Comparison of ENCODE assay signal across 11 cellular contexts in the genomic region with DNA sequence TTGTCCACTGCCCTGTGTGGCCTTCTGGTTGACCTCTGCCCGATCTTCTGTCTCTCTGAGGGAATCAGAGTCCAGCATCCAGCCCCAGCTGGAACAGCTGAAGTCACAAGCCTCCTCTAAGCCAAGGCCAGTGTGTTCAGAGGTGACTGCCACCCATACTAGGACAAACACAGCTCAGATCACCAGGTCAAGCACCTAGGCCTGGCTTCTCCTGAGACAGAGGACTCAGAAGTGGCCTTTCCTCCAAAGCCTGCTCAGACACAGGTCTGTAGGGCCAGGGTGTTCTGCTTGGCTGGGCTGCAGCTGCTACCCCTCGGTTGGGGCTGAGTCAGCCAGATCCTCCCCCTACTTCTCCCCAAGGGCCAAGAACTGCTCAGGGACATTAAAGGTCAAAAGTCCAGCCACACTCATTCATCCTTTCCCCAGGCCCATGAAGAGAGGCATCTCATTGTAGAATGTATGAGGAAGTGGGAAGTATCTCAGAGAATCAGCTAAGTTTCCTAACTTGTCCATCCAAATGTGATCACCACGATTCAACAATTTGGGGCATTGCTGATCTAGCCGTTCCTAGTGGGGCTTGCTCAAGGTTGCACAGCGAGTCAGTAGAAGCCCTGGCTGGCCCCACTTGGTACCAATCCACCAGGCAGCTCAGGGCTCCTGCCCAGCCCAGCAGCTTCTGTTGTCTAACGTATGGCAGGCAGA. TPM values are rescaled to one million over a fixed set of nuclear protein-coding genes. Genes with fewer than 3 reads are reported as not detected.
DNase-seq lines count a peak whose midpoint lies in the region; ATAC-seq and TF ChIP-seq lines count a peak whose summit lies in the region.
"Had no signal": no experiment of that assay in that cellular context is flagged by ENCODE, and none has a peak within 500 bp of the region (broad histone marks: within the 10 kb centered on the region; RNA-seq: fewer than 3 reads in every experiment).

No MANE protein-coding gene starts in this region.

- H3K9me3 ChIP-seq in Caco-2 (no peaks in the 10 kb centered on the region), endodermal cell (ENCODE audit: control insufficient read depth, low read length) (no peaks in the 10 kb centered on the region), mucosa of descending colon (no peaks in the 10 kb centered on the region), uterus (no peaks in the 10 kb centered on the region), stomach (no peaks in the 10 kb centered on the region)

- H3K27ac ChIP-seq in endodermal cell (ENCODE audit: low read depth, low read length) = peak overlapping the region; percentile 53
- H3K27ac ChIP-seq in uterus = no peak overlapping the region
- H3K27ac ChIP-seq in stomach = no peak overlapping the region

- 89 to 91% methylated on average over 6 of the region's 6 CpGs for WGBS in endodermal cell (ENCODE audit: insufficient coverage in 1 of 2, insufficient read length in 1 of 2), 2 experiments
- whole genome bisulfite sequencing in stomach, 5 donors = 51 to 69% (median 67%) methylated on average over 6 of the region's 6 CpGs

- peak overlapping the region; percentile 9 for H3K4me3 Mint-ChIP-seq in Caco-2 (ENCODE audit: unreplicated experiment)
- H3K4me3 Mint-ChIP-seq in endodermal cell = no peak overlapping the region

- H3K9me3 Mint-ChIP-seq in Caco-2 (ENCODE audit: unreplicated experiment) = no peaks in the 10 kb centered on the region
- H3K9me3 Mint-ChIP-seq in endodermal cell = no peaks in the 10 kb centered on the region

- H3K27me3 Mint-ChIP-seq in Caco-2 (ENCODE audit: insufficient read depth, unreplicated experiment) (no peaks in the 10 kb centered on the region), endodermal cell (ENCODE audit: insufficient read depth) (no peaks in the 10 kb centered on the region)

- H3K4me3 ChIP-seq in Caco-2 (ENCODE audit: low read depth, low read length) (no peak overlapping the region), endodermal cell (ENCODE audit: low read length) (no peak overlapping the region), mucosa of descending colon (no peak overlapping the region), uterus (no peak overlapping the region), stomach (no peak overlapping the region)

- DNase-seq in Caco-2 = peak; percentile 62 to 86
- DNase-seq in MV-4-11 (lab: John Stamatoyannopoulos, UW) = peak; percentile 71
- no peak for DNase-seq in endodermal cell
- DNase-seq in mucosa of descending colon = no peak
- DNase-seq in uterus = no peak
- no peak for DNase-seq in stomach
- no peak for DNase-seq in stimulated activated naive CD4-positive, alpha-beta T cell treated with Interleukin-2 at 50 U/mL for 16 hours (lab: John Stamatoyannopoulos, UW)
- no peak for DNase-seq in activated naive CD4-positive, alpha-beta T cell treated with Interleukin-2 at 50 U/mL for 16 hours
- DNase-seq: activated CD4-positive, alpha-beta T cell treated with anti-CD3 and anti-CD28 coated beads for 48 hours; activated gamma-delta T cell treated with Interleukin-2 at 50 U/mL for 16 hours; Calu3 had no signal

- ATAC-seq in mucosa of descending colon = peak; percentile 22

- no peak for TF ChIP-seq CTCF in Caco-2 (IDR thresholded peaks at IDR 0.05; ENCODE audit: insufficient read depth in 1 of 2, low read depth in 1 of 2, low read length in 1 of 2, severe bottlenecking in 1 of 2, unreplicated experiment in 1 of 2)
- no peak for TF ChIP-seq CTCF in endodermal cell (conservative IDR thresholded peaks at IDR 0.05)
- TF ChIP-seq CTCF in mucosa of descending colon (IDR thresholded peaks at IDR 0.05) = no peak
- TF ChIP-seq CTCF in uterus (IDR thresholded peaks at IDR 0.05) = no peak
- no peak for TF ChIP-seq CTCF in stomach (IDR thresholded peaks at IDR 0.05)

- TF ChIP-seq POLR2A in uterus (IDR thresholded peaks at IDR 0.05) (no peak), stomach (IDR thresholded peaks at IDR 0.05) (no peak)

- no TSS peak for BruUV-seq in Caco-2 (replicated peaks; lab: Mats Ljungman, UMichigan)

- H3K4me1 ChIP-seq in Caco-2 = peaks cover 63% of the 10 kb centered on the region
- peaks cover 4% of the 10 kb centered on the region for H3K4me1 ChIP-seq in endodermal cell (ENCODE audit: control insufficient read depth, insufficient read depth, low read length)
- H3K4me1 ChIP-seq in mucosa of descending colon (ENCODE audit: low read depth) = no peaks in the 10 kb centered on the region
- no peaks in the 10 kb centered on the region for H3K4me1 ChIP-seq in uterus
- H3K4me1 ChIP-seq in stomach = peaks cover 0 to 8% (median 0%) of the 10 kb centered on the region in 4 donors

- intact Hi-C loops in Caco-2 (cut with micrococcal nuclease; ENCODE audit: unreplicated experiment) = loop anchor here (1.0 kb wide), 1 partner anchor 8 kb away; a partner anchor contains a TSS
- intact Hi-C loops in mucosa of descending colon (cut with DNase I, micrococcal nuclease) = no loop called here
- intact Hi-C loops in uterus (cut with DNase I; ENCODE audit: low total_unique reads) = no loop called here
- intact Hi-C loops in stomach (cut with DNase I; ENCODE audit: low total_unique reads) = no loop called here

- H3K4me1 Mint-ChIP-seq in Caco-2 (ENCODE audit: low read depth, unreplicated experiment) = peaks cover 42% of the 10 kb centered on the region
- peaks cover 30% of the 10 kb centered on the region for H3K4me1 Mint-ChIP-seq in endodermal cell

- POLR2A ChIA-PET in Caco-2 (lab: Charles Lee) = interaction anchor here (0.6 to 1.5 kb wide), 4 partner anchors 9 to 59 kb away, joined by 3 to 5 read pairs (median 3); a partner anchor contains a TSS

- H3K36me3 ChIP-seq in Caco-2 (ENCODE audit: control insufficient read depth, insufficient read depth, low read length) (peaks cover 24% of the 10 kb centered on the region), endodermal cell (ENCODE audit: control insufficient read depth, insufficient read depth, low read length) (no peaks in the 10 kb centered on the region), mucosa of descending colon (ENCODE audit: low read depth) (no peaks in the 10 kb centered on the region), uterus (no peaks in the 10 kb centered on the region), stomach (peaks cover 8 to 97% (median 93%) of the 10 kb centered on the region in 4 donors)

- TF ChIP-seq EP300 in stomach (IDR thresholded peaks at IDR 0.05) = no peak

- H3K27ac Mint-ChIP-seq in Caco-2 (ENCODE audit: unreplicated experiment) (peak overlapping the region; percentile 30), endodermal cell (no peak overlapping the region)

- H3K36me3 Mint-ChIP-seq in Caco-2 (ENCODE audit: insufficient read depth, unreplicated experiment) = peaks cover 95% of the 10 kb centered on the region
- peaks cover 6% of the 10 kb centered on the region for H3K36me3 Mint-ChIP-seq in endodermal cell (ENCODE audit: low read depth)

- no peaks in the 10 kb centered on the region for H3K27me3 ChIP-seq in Caco-2 (replicated peaks; ENCODE audit: control insufficient read depth, insufficient read depth, low read length)
- no peaks in the 10 kb centered on the region for H3K27me3 ChIP-seq in endodermal cell (ENCODE audit: control insufficient read depth, insufficient read depth, low read length, poor library complexity, severe bottlenecking)
- no peaks in the 10 kb centered on the region for H3K27me3 ChIP-seq in uterus
- H3K27me3 ChIP-seq in stomach = no peaks in the 10 kb centered on the region

- no peak overlapping the region for H3K9ac ChIP-seq in endodermal cell (ENCODE audit: extremely low read depth, low read length, poor library complexity, severe bottlenecking)

- CTCF ChIA-PET in Caco-2 (lab: Charles Lee) = interaction anchor here (0.5 to 1.4 kb wide), 7 partner anchors 9 to 41 kb away, joined by 3 to 7 read pairs (median 5); a partner anchor contains a TSS

RNA-seq across cellular contexts. Expression of a gene that starts 7.6 kb away (rescaled TPM):
- 114 and 128 TPM in 2 replicates for total RNA-seq in Caco-2 (2022)
- 10 to 100 TPM in 1 of 2 donors, 1 to 10 TPM in 1; 6.9 to 10.9 TPM for total RNA-seq in endodermal cell
- polyA plus RNA-seq in endodermal cell (2013, experiment 1 of 2) = 4.0 TPM
- polyA plus RNA-seq in endodermal cell (2013, experiment 2 of 2) = 5.7 TPM
- 1 to 10 TPM; 4.2 to 10.0 (median 8.6) TPM for total RNA-seq in mucosa of descending colon
- total RNA-seq in uterus = 10 to 100 TPM in 1 of 4 donors, 1 to 10 TPM in 3; 1.5 to 17.6 (median 4.7) TPM
- total RNA-seq in stomach = 10 to 100 TPM in 2 of 5 donors, 1 to 10 TPM in 2, under 1 TPM in 1; 0.87 to 31.5 (median 7.5) TPM
- 1 to 10 TPM in 2 of 3 donors, under 1 TPM in 1; 0.61 to 2.7 (median 2.5) TPM for polyA plus RNA-seq in stomach

RNA-seq across cellular contexts. Expression of a gene that starts 26.9 kb away (rescaled TPM):
- total RNA-seq in Caco-2 (2022) = 32.8 and 34.4 TPM in 2 replicates
- total RNA-seq in endodermal cell = 1 to 10 TPM; 1.3 to 2.0 TPM
- polyA plus RNA-seq in endodermal cell (2013, experiment 1 of 2) = 11.5 TPM
- 11.0 TPM for polyA plus RNA-seq in endodermal cell (2013, experiment 2 of 2)
- 10 to 100 TPM; 12.8 to 16.4 (median 15.0) TPM for total RNA-seq in mucosa of descending colon
- 10 to 100 TPM in 3 of 4 donors, 1 to 10 TPM in 1; 5.3 to 24.4 (median 17.2) TPM for total RNA-seq in uterus
- 10 to 100 TPM; 11.0 to 58.3 (median 15.2) TPM for total RNA-seq in stomach
- 1 to 10 TPM; 4.6 to 6.9 (median 5.2) TPM for polyA plus RNA-seq in stomach

RNA-seq across cellular contexts. Expression of a gene that starts 28.3 kb away (rescaled TPM):
- total RNA-seq in Caco-2 (2022) = 273 and 298 TPM in 2 replicates
- total RNA-seq in endodermal cell = 1 to 10 TPM; 2.5 to 6.7 TPM
- 5.6 TPM for polyA plus RNA-seq in endodermal cell (2013, experiment 1 of 2)
- polyA plus RNA-seq in endodermal cell (2013, experiment 2 of 2) = 4.4 TPM
- total RNA-seq in mucosa of descending colon = under 1 TPM; 0.23 to 0.39 (median 0.35) TPM
- 1 to 10 TPM in 1 of 4 donors, under 1 TPM in 2, not detected in 1; 0.51 to 2.1 (median 0.69) TPM for total RNA-seq in uterus
- total RNA-seq in stomach = 1 to 10 TPM in 1 of 5 donors, under 1 TPM in 1, not detected in 3; 0.72 to 2.9 TPM
- polyA plus RNA-seq in stomach = 1 to 10 TPM in 2 of 3 donors, under 1 TPM in 1; 0.90 to 2.3 (median 1.1) TPM
- total RNA-seq: Calu3 had no signal

RNA-seq across cellular contexts. Expression of a gene that starts 33.4 kb away (rescaled TPM):
- total RNA-seq in Caco-2 (2022) = not detected in 2 replicates
- not detected for total RNA-seq in endodermal cell
- polyA plus RNA-seq in endodermal cell (2013, experiment 1 of 2) = not detected
- polyA plus RNA-seq in endodermal cell (2013, experiment 2 of 2) = not detected
- total RNA-seq in mucosa of descending colon = not detected
- total RNA-seq in uterus = not detected
- total RNA-seq in stomach = not detected
- not detected for polyA plus RNA-seq in stomach
- total RNA-seq: Calu3 had no signal

RNA-seq across cellular contexts. Expression of a gene that starts 41.1 kb away (rescaled TPM):
- total RNA-seq in Caco-2 (2022) (257 and 265 TPM in 2 replicates), endodermal cell (10 to 100 TPM; 69.0 to 72.1 TPM), mucosa of descending colon (10 to 100 TPM; 71.7 to 82.4 (median 81.3) TPM), uterus (10 to 100 TPM; 37.7 to 53.0 (median 41.2) TPM), stomach (100 to 1,000 TPM in 1 of 5 donors, 10 to 100 TPM in 4; 41.9 to 118 (median 57.6) TPM)
- polyA plus RNA-seq in endodermal cell (2013, experiment 1 of 2) = 56.7 TPM
- 51.2 TPM for polyA plus RNA-seq in endodermal cell (2013, experiment 2 of 2)
- polyA plus RNA-seq in stomach = 10 to 100 TPM; 44.2 to 69.2 (median 63.8) TPM

Comparison
In these comparisons a context has a peak if more than half of its experiments do, and no peak if none do; other contexts are left out.
1. DNase-seq: peak in Caco-2 (2 of 2) and MV-4-11 (single experiment); none in endodermal cell (single experiment), mucosa of descending colon (0 of 3), uterus (0 of 2), stomach (single experiment), stimulated activated naive CD4-positive, alpha-beta T cell treated with Interleukin-2 at 50 U/mL for 16 hours (single experiment) and activated naive CD4-positive, alpha-beta T cell treated with Interleukin-2 at 50 U/mL for 16 hours (single experiment).
2. RNA of a gene that starts 28.3 kb away (total RNA-seq): 273 to 298 TPM in Caco-2; 2.5 to 6.7 TPM in endodermal cell, 0.51 to 2.1 TPM in uterus, 0.23 to 0.39 TPM in mucosa of descending colon and 0.72 to 2.9 TPM in stomach; every median in the first group is over 10 times any median in the second.